2 cellular contexts compared by ENCODE assay signal in genomic region chr5:124309241-124309977, GRCh38.
TF ChIP-seq lines count a peak whose summit lies in the region.

No MANE protein-coding gene starts in this region.

TF ChIP-seq in HEK293, 187 proteins besides CTCF, POLR2A, EP300 and RAD21 (continued from another document):
- TF ChIP-seq ZNF362 (tag by site-specific recombination; IDR thresholded peaks at IDR 0.05) (no peak), ZNF449 (tag by site-specific recombination; IDR thresholded peaks at IDR 0.05) (0 out of 2 replicates have a peak, but pooled peaks have one; percentile 55), ZFP41 (tag by site-specific recombination; IDR thresholded peaks at IDR 0.05; ENCODE audit: borderline replicate concordance) (no peak), GLIS1 (tag by site-specific recombination; IDR thresholded peaks at IDR 0.05) (peak; percentile 62), ZNF785 (tag by site-specific recombination; IDR thresholded peaks at IDR 0.05) (no peak), ZIC2 (tag by site-specific recombination; IDR thresholded peaks at IDR 0.05) (peak; percentile 72), MZF1 (tag by site-specific recombination; IDR thresholded peaks at IDR 0.05; ENCODE audit: borderline replicate concordance) (peak; percentile 24; the same call in 1 of the 2 replicates), ZNF561 (tag by site-specific recombination; IDR thresholded peaks at IDR 0.05; ENCODE audit: borderline replicate concordance) (peak; percentile 67; the same call in 1 of the 2 replicates), ZNF639 (tag by site-specific recombination; IDR thresholded peaks at IDR 0.05) (no peak), ZNF398 (tag by site-specific recombination; IDR thresholded peaks at IDR 0.05) (peak; percentile 85), ZNF692 (tag by site-specific recombination; IDR thresholded peaks at IDR 0.05) (peak; percentile 39; the same call in 1 of the 2 replicates)

TF ChIP-seq in H1, 55 proteins besides CTCF, POLR2A, EP300 and RAD21 (continued from another document):
- no peak for TF ChIP-seq USF2 (IDR thresholded peaks at IDR 0.05; ENCODE audit: low read length)
- no peak for TF ChIP-seq TAF7 (optimal IDR thresholded peaks at IDR 0.05; ENCODE audit: borderline replicate concordance, low read depth, low read length)
- TF ChIP-seq HDAC6 (IDR thresholded peaks at IDR 0.05; ENCODE audit: low read depth, low read length), result no peak
- TF ChIP-seq PHF8 (conservative IDR thresholded peaks at IDR 0.05; ENCODE audit: low read depth, low read length), result no peak
